ENCODE assay signal across 28 cellular contexts in the genomic region with DNA sequence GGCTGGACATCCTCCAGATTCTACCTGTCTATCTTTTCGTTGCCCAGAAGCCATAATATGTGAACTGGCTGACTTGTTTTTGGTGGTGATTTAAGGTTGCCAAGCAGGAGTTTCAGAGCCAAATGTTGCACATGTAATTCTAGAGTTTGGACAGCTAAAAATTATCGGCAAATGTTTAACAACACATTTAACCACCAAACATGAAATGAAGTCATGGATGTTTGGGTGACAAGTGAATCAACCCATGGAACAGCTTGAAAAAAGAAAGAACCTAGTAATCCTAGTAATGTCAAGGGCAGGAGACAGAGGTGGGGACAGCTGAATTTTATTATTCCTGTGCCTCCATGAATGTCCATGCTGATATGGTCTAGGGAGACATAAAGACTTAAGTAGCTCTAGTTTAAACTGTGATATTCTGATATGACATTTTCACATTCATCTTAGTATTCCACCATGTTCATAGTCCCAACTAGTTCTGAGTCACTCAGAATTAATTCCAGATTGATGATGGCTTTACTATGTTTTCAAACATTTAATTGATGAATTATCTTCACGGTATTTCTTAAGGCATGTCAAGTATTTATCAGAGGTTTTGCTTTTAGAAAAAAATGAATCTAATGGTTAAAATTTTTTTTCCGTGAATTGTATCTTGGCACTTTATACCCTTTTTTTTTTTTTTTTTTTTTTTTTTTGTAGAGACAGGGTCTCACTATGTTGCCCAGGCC.
DNase-seq lines count a peak whose midpoint lies in the region; FAIRE-seq and TF ChIP-seq lines count a peak whose summit lies in the region.
"Had no signal": no experiment of that assay in that cellular context is flagged by ENCODE, and none has a peak within 500 bp of the region (broad histone marks: within the 10 kb centered on the region; RNA-seq: fewer than 3 reads in every experiment).

No MANE protein-coding gene starts in this region.

- peaks cover 19% of the 10 kb centered on the region for H3K36me3 Mint-ChIP-seq in HFFc6 (ENCODE audit: low read depth)
- H3K36me3 Mint-ChIP-seq: CD4-positive, alpha-beta memory T cell had no signal

- H3K79me2 ChIP-seq in osteoblast (ENCODE audit: insufficient read depth, low read length), result no peaks in the 10 kb centered on the region
- H3K79me2 ChIP-seq: hepatocyte had no signal

- H3K4me1 ChIP-seq in osteoblast (ENCODE audit: insufficient read depth, low read length) (peaks cover 15% of the 10 kb centered on the region), colonic mucosa (no peaks in the 10 kb centered on the region)
- H3K4me1 ChIP-seq: HAP-1, left lung had no signal

- TF ChIP-seq CTCF in BJ (IDR thresholded peaks at IDR 0.05; ENCODE audit: insufficient read depth, low read depth, low read length) (no peak), HFFc6 (IDR thresholded peaks at IDR 0.05) (no peak), bronchial epithelial cell (IDR thresholded peaks at IDR 0.05; ENCODE audit: insufficient read depth, low read length, severe bottlenecking) (no peak), osteoblast (IDR thresholded peaks at IDR 0.05; ENCODE audit: extremely low read depth, low read depth, low read length) (no peak), colonic mucosa (IDR thresholded peaks at IDR 0.05) (no peak)

- peak overlapping the region; percentile 12 for H3K4me2 ChIP-seq in osteoblast (ENCODE audit: insufficient read depth, low read length)
- H3K4me2 ChIP-seq: hepatocyte had no signal

- no peaks in the 10 kb centered on the region for H4K20me1 ChIP-seq in osteoblast (ENCODE audit: insufficient read depth, low read length)

- H3K9me3 ChIP-seq in osteoblast (ENCODE audit: low read depth, low read length), result no peaks in the 10 kb centered on the region
- no peaks in the 10 kb centered on the region for H3K9me3 ChIP-seq in colonic mucosa
- H3K9me3 ChIP-seq: HAP-1, left lung had no signal

- H3K4me3 ChIP-seq in BJ (ENCODE audit: low read depth, low read length) (no peak overlapping the region), bronchial epithelial cell (ENCODE audit: low read depth, low read length) (no peak overlapping the region), osteoblast (ENCODE audit: insufficient read depth, low read length) (no peak overlapping the region), colonic mucosa (no peak overlapping the region)
- H3K4me3 ChIP-seq: HAP-1, hepatocyte, left lung had no signal

- intact Hi-C loops in colonic mucosa (cut with DNase I), result no loop called here

- H3K9me3 Mint-ChIP-seq in HFFc6, result peaks cover 4% of the 10 kb centered on the region; the same call in 1 of the 2 replicates
- H3K9me3 Mint-ChIP-seq: activated CD4-positive, alpha-beta T cell treated with anti-CD3 and anti-CD28 coated beads, Interleukin-2, amount 10 ng/mL, durations not matched to agents 7 days and 5 days; activated T-cell treated with anti-CD3 and anti-CD28 coated beads, Interleukin-2, amount 50 U/mL, for 4 hours had no signal

- H3K4me3 Mint-ChIP-seq in HFFc6, result peak overlapping the region; percentile 24; the same call in 1 of the 2 replicates
- H3K4me3 Mint-ChIP-seq: activated CD4-positive, alpha-beta T cell treated with anti-CD3 and anti-CD28 coated beads, Interleukin-2, amount 10 ng/mL, durations not matched to agents 7 days and 5 days; activated T-cell treated with anti-CD3 and anti-CD28 coated beads, Interleukin-2, amount 50 U/mL, for 4 hours; CD4-positive, alpha-beta memory T cell had no signal

- H3K27ac ChIP-seq in osteoblast (ENCODE audit: low read depth, low read length), result peak overlapping the region; percentile 40
- no peak overlapping the region for H3K27ac ChIP-seq in colonic mucosa
- H3K27ac ChIP-seq: brain microvascular endothelial cell, hepatocyte, left lung had no signal

- FAIRE-seq in bronchial epithelial cell (lab: Jason Lieb, UNC), result peak; percentile 68
- FAIRE-seq: G401.6, HepG2 had no signal

- H3K36me3 ChIP-seq in BJ (ENCODE audit: control insufficient read depth, insufficient read depth, low read length) (no peaks in the 10 kb centered on the region), bronchial epithelial cell (ENCODE audit: control insufficient read depth, insufficient read depth, low read length) (no peaks in the 10 kb centered on the region), osteoblast (ENCODE audit: insufficient read depth, low read length) (no peaks in the 10 kb centered on the region), colonic mucosa (no peaks in the 10 kb centered on the region)
- H3K36me3 ChIP-seq: brain microvascular endothelial cell, HAP-1, left lung had no signal

- CTCF ChIA-PET in BJ (lab: Yijun Ruan, JAX), result interaction anchor here (0.7 to 1.0 kb wide), 2 partner anchors 16 to 219 kb away, joined by 3 read pairs; no protein-coding TSS in a partner anchor

- H3K27me3 ChIP-seq in BJ (ENCODE audit: control insufficient read depth, insufficient read depth, low read length), result no peaks in the 10 kb centered on the region
- no peaks in the 10 kb centered on the region for H3K27me3 ChIP-seq in bronchial epithelial cell (ENCODE audit: control insufficient read depth, insufficient read depth, low read length)
- H3K27me3 ChIP-seq in osteoblast (ENCODE audit: insufficient read depth, low read length), result no peaks in the 10 kb centered on the region
- no peaks in the 10 kb centered on the region for H3K27me3 ChIP-seq in colonic mucosa
- H3K27me3 ChIP-seq: brain microvascular endothelial cell, hepatocyte, left lung had no signal

- H3K27me3 Mint-ChIP-seq in HFFc6 (ENCODE audit: insufficient read depth), result no peaks in the 10 kb centered on the region
- H3K27me3 Mint-ChIP-seq: activated CD4-positive, alpha-beta T cell treated with anti-CD3 and anti-CD28 coated beads, Interleukin-2, amount 10 ng/mL, durations not matched to agents 7 days and 5 days had no signal

- DNase-seq in BJ (ENCODE audit: low read depth), result peak; percentile 65
- peak; percentile 73 for DNase-seq in HFFc6
- DNase-seq in bronchial epithelial cell (ENCODE audit: low read depth), result no peak
- DNase-seq in osteoblast (ENCODE audit: insufficient read length, low spot score, missing footprints), result peak; percentile 86
- no peak for DNase-seq in colonic mucosa
- no peak for DNase-seq in NCI-H1930 (lab: John Stamatoyannopoulos, UW)
- DNase-seq in activated CD8-positive, alpha-beta memory T cell treated with anti-CD3 and anti-CD28 coated beads for 24 hours, result no peak
- DNase-seq: activated CD4-positive, alpha-beta T cell treated with anti-CD3 and anti-CD28 coated beads, Interleukin-2, amount 10 ng/mL, durations not matched to agents 7 days and 5 days; activated naive CD4-positive, alpha-beta T cell; activated T-cell treated with anti-CD3 and anti-CD28 coated beads, Interleukin-2, amount 50 U/mL, for 4 hours; brain microvascular endothelial cell; CD4-positive, alpha-beta memory T cell; effector CD4-positive, alpha-beta T cell; foreskin melanocyte; left lung; mesendoderm; MV-4-11; NCI-H510A; posterior cingulate gyrus; right cardiac atrium; SIG-M5; stimulated activated CD4-positive, alpha-beta T cell treated with anti-CD3 and anti-CD28 coated beads, Interleukin-2, amount 100 ng/mL, for 48 hours; T1000; trophoblast cell had no signal

- peak overlapping the region; percentile 82 for H3K27ac Mint-ChIP-seq in HFFc6
- H3K27ac Mint-ChIP-seq: activated CD4-positive, alpha-beta T cell treated with anti-CD3 and anti-CD28 coated beads, Interleukin-2, amount 10 ng/mL, durations not matched to agents 7 days and 5 days; CD4-positive, alpha-beta memory T cell had no signal

- peaks cover 52% of the 10 kb centered on the region for H3K4me1 Mint-ChIP-seq in HFFc6 (ENCODE audit: low read depth)
- H3K4me1 Mint-ChIP-seq: activated CD4-positive, alpha-beta T cell treated with anti-CD3 and anti-CD28 coated beads, Interleukin-2, amount 10 ng/mL, durations not matched to agents 7 days and 5 days; CD4-positive, alpha-beta memory T cell had no signal

- POLR2A ChIA-PET in BJ (lab: Charles Lee), result no interaction called here

- H2AFZ ChIP-seq in osteoblast (ENCODE audit: low read length), result no peak overlapping the region
- H2AFZ ChIP-seq: hepatocyte had no signal

- no peak overlapping the region for H3K9ac ChIP-seq in colonic mucosa (ENCODE audit: low read depth in 2 of 2, low read length in 2 of 2)

Comparison
In these comparisons a context has a peak if more than half of its experiments do, and no peak if none do; other contexts are left out.
1. DNase-seq: peak in BJ (single experiment), HFFc6 (single experiment) and osteoblast (single experiment); none in bronchial epithelial cell (single experiment), colonic mucosa (single experiment), NCI-H1930 (0 of 2) and activated CD8-positive, alpha-beta memory T cell treated with anti-CD3 and anti-CD28 coated beads for 24 hours (single experiment).